ENCODE assay signal across 22 cellular contexts in the genomic region with DNA sequence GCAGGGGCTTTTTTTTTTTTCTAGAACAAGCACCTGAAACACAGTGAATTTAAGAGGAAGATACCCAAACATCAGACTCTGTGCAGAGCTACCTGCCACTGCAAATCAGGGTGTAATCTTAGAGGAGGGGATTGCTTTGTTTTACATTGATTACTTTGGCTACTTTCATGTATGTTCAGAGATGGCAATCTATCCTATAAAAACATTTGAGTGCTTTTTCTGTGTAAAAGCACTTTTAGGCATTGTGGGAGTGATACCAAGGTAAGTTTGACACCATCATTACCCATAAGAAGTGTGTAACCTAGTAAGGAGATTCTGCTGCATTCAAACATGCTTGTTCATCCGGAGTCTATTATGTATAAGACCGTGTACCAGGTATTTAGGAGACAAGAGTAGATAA.
"Had no signal": no experiment of that assay in that cellular context is flagged by ENCODE, and none has a peak within 500 bp of the region (broad histone marks: within the 10 kb centered on the region; RNA-seq: fewer than 3 reads in every experiment).

No MANE protein-coding gene starts in this region.

- ATAC-seq: activated CD8-positive, alpha-beta T cell treated with anti-CD3 and anti-CD28 coated beads, Interleukin-2, amount 10 ng/mL, durations not matched to agents 7 days and 5 days; Right ventricle myocardium inferior; WTC11 had no signal

- H3K27ac ChIP-seq: adrenal gland, SK-N-MC had no signal

- H3K36me3 ChIP-seq: adrenal gland had no signal

- H3K4me3 ChIP-seq: adrenal gland, SK-N-MC had no signal

- H3K9me3 ChIP-seq: adrenal gland had no signal

- H3K27me3 ChIP-seq: adrenal gland had no signal

- H3K4me1 ChIP-seq: adrenal gland had no signal

- DNase-seq: activated CD4-positive, alpha-beta T cell treated with anti-CD3 and anti-CD28 coated beads for 48 hours; activated CD4-positive, alpha-beta T cell treated with anti-CD3 and anti-CD28 coated beads, Interleukin-2, amount 50 U/mL, for 4 hours; activated CD4-positive, CD25-positive, alpha-beta regulatory T cell treated with anti-CD3 and anti-CD28 coated beads, Interleukin-2, amount 50 U/mL, for 72 hours; activated CD8-positive, alpha-beta memory T cell treated with anti-CD3 and anti-CD28 coated beads, Interleukin-2, amount 50 U/mL, for 48 hours; activated CD8-positive, alpha-beta T cell treated with anti-CD3 and anti-CD28 coated beads, Interleukin-2, amount 10 ng/mL, durations not matched to agents 7 days and 5 days; activated naive CD4-positive, alpha-beta T cell treated with anti-CD3 and anti-CD28 coated beads, Interleukin-2, amount 50 U/mL, for 16 hours; activated naive CD8-positive, alpha-beta T cell treated with anti-CD3 and anti-CD28 coated beads, Interleukin-2, amount 10 ng/mL, durations not matched to agents 7 days and 5 days; activated T-cell treated with anti-CD3 and anti-CD28 coated beads, Interleukin-2, amount 50 U/mL, for 1 hour; adrenal gland; anterior cingulate cortex; NCI-H1105 treated with DMSO at 0.1 percent for 48 hours; NCI-H1436 treated with DMSO at 0.1 percent for 48 hours; NCI-H187; NCI-H2081; NCI-H2171; NCI-H2227 treated with DMSO at 0.1 percent for 48 hours; NCI-H446 treated with DMSO at 0.1 percent for 48 hours; NCI-H524 treated with DMSO at 0.1 percent for 48 hours; NCI-H82 had no signal
